1 cellular context compared by ENCODE assay signal in the genomic region with DNA sequence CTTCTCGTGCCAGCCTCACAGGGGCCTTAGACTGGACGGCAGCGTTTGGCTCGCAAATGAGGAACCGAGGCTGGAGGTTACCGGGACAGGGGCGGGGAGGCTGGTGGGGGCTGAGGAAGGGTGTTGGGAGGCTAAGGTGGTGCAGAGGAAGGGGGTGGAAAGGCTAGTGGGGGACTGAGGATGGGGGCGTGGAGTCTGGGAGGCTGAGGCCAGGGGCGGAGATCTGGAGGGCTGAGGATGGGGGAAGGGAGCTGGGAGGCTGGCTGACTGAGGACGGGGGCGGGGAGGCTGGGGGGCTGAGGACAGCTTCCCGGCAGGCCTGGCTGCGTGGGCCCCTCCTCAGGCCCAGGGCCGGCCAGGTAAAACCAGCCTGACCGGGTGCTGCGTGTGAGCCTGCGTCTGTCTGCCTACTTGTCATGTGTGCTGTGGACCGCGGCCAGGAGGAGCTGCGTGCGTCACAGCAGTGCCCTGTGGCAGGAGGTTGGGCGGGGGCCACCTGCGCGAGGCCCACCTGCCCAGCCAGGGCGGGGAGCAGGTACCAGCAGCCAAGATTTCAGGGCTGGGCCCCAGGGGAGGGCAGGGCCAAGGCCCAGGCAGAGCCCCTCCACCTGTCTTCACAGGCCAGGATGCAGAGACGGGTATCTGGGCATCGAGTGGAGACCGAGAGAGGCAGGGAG.
TF ChIP-seq lines count a peak whose summit lies in the region.

No MANE protein-coding gene starts in this region.

TF ChIP-seq in GM23338, 12 proteins besides CTCF, POLR2A, EP300 and RAD21 (continued from another document):
- no peak for TF ChIP-seq REST (IDR thresholded peaks at IDR 0.05; ENCODE audit: unreplicated experiment)
- no peak for TF ChIP-seq CREB1 (CRISPR knock-in tag; IDR thresholded peaks at IDR 0.05; ENCODE audit: low read depth)
- TF ChIP-seq ZNF114 (CRISPR knock-in tag; IDR thresholded peaks at IDR 0.05), result no peak
- no peak for TF ChIP-seq EZH2 (IDR thresholded peaks at IDR 0.05; ENCODE audit: low read depth, unreplicated experiment)
- TF ChIP-seq EZH2phosphoT487 (IDR thresholded peaks at IDR 0.05; ENCODE audit: unreplicated experiment), result no peak
- TF ChIP-seq, protein P1, sequence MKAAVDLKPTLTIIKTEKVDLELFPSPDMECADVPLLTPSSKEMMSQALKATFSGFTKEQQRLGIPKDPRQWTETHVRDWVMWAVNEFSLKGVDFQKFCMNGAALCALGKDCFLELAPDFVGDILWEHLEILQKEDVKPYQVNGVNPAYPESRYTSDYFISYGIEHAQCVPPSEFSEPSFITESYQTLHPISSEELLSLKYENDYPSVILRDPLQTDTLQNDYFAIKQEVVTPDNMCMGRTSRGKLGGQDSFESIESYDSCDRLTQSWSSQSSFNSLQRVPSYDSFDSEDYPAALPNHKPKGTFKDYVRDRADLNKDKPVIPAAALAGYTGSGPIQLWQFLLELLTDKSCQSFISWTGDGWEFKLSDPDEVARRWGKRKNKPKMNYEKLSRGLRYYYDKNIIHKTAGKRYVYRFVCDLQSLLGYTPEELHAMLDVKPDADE (IDR thresholded peaks at IDR 0.05), result no peak
- no peak for TF ChIP-seq STAT1 (IDR thresholded peaks at IDR 0.05; ENCODE audit: unreplicated experiment)
- TF ChIP-seq ZNF331 (CRISPR knock-in tag; IDR thresholded peaks at IDR 0.05; ENCODE audit: low read depth), result no peak
- no peak for TF ChIP-seq NANOG (IDR thresholded peaks at IDR 0.05; ENCODE audit: borderline replicate concordance)
- TF ChIP-seq POLR2AphosphoS5 (IDR thresholded peaks at IDR 0.05; ENCODE audit: low read depth), result no peak
- no peak for TF ChIP-seq ZNF462 (CRISPR knock-in tag; IDR thresholded peaks at IDR 0.05)
